Comparison of ENCODE assay signal across 8 cellular contexts in the genomic region with DNA sequence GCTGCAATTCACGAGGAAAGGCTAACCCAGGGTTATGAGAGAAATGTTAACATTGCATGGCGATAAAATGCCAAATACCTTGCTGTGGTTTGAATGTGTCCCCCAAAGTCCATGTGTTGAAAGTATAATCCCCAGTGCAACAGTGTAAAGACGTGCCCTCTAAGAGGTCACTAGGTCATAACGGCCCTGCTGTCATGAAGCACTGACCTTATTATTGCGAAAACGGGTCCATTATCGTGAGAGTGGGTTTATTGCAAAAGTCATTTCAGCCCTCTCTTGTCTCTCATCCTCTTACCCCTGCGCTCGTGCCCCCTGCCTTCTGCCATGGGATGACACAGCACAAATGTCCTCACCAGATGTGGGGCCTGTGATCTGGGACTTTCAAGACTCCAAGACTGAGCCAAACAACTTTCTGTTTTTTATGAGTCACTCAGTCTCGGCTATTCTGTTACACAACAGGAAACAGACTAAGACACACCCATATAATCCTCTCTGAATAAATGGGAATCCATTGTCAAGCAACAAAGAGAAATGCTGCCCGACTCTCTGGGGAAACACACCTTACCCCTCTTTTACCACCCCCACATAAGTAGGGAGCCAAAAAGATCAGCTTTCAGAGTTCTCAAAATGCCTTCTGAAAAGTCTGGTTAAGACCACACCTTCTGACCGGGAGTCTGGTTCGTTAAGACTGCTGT.
A peak's percentile ranks its signal among the peaks of the same experiment; 100 is the strongest.
DNase-seq lines count a peak whose midpoint lies in the region; ATAC-seq and TF ChIP-seq lines count a peak whose summit lies in the region.

No MANE protein-coding gene starts in this region.

- H3K27me3 Mint-ChIP-seq in naive thymus-derived CD4-positive, alpha-beta T cell: peaks cover 0 to 4% (median 0%) of the 10 kb centered on the region in 5 donors

- CTCF ChIA-PET in naive thymus-derived CD4-positive, alpha-beta T cell (lab: Charles Lee): interaction anchor here (0.6 to 1.5 kb wide), 7 partner anchors 9 to 455 kb away, joined by 3 to 6 read pairs (median 4); no protein-coding TSS in a partner anchor

- H3K9me3 ChIP-seq in naive thymus-derived CD4-positive, alpha-beta T cell (ENCODE audit: control insufficient read depth in 2 of 3, low read length in 3 of 3): no peaks in the 10 kb centered on the region
- H3K9me3 ChIP-seq in vagina: no peaks in the 10 kb centered on the region

- no peaks in the 10 kb centered on the region for H3K36me3 ChIP-seq in naive thymus-derived CD4-positive, alpha-beta T cell (ENCODE audit: control insufficient read depth in 2 of 3, insufficient read depth in 3 of 3, low read length in 3 of 3)
- no peaks in the 10 kb centered on the region for H3K36me3 ChIP-seq in vagina

- intact Hi-C loops in naive thymus-derived CD4-positive, alpha-beta T cell (cut with micrococcal nuclease): loop anchor here (1.0 to 10.0 kb wide), 7 partner anchors 8 to 1983 kb away; a partner anchor contains a TSS
- intact Hi-C loops in vagina (cut with DNase I): no loop called here

- H3K27me3 ChIP-seq in naive thymus-derived CD4-positive, alpha-beta T cell (ENCODE audit: control insufficient read depth in 2 of 2, insufficient read depth in 2 of 2, low read length in 2 of 2): no peaks in the 10 kb centered on the region
- no peaks in the 10 kb centered on the region for H3K27me3 ChIP-seq in vagina

- H3K4me3 Mint-ChIP-seq in naive thymus-derived CD4-positive, alpha-beta T cell: peak overlapping the region; percentile 82 to 100 (median 94)

- POLR2A ChIA-PET in naive thymus-derived CD4-positive, alpha-beta T cell (lab: Charles Lee): interaction anchor here (0.6 to 3.3 kb wide), 23 partner anchors 8 to 1507 kb away, joined by 3 to 30 read pairs (median 4); a partner anchor contains a TSS

- ATAC-seq in activated CD4-positive, CD25-positive, alpha-beta regulatory T cell treated with anti-CD3 and anti-CD28 coated beads, Interleukin-2, amount 50 U/mL, for 24 hours: peak; percentile 76 to 81
- peak; percentile 81 for ATAC-seq in naive thymus-derived CD4-positive, alpha-beta T cell

- H3K4me1 Mint-ChIP-seq in naive thymus-derived CD4-positive, alpha-beta T cell: peaks cover 45 to 88% (median 69%) of the 10 kb centered on the region in 7 donors

- peak overlapping the region; percentile 40 for H3K4me3 ChIP-seq in naive thymus-derived CD4-positive, alpha-beta T cell (ENCODE audit: low read length)
- H3K4me3 ChIP-seq in vagina: no peak overlapping the region

- peaks cover 0 to 16% (median 0%) of the 10 kb centered on the region in 11 donors for H3K9me3 Mint-ChIP-seq in naive thymus-derived CD4-positive, alpha-beta T cell

- no peak for TF ChIP-seq POLR2A in vagina (IDR thresholded peaks at IDR 0.05)

- peak overlapping the region; percentile 88 to 100 (median 98) for H3K27ac Mint-ChIP-seq in naive thymus-derived CD4-positive, alpha-beta T cell

- peaks cover 8 to 50% (median 20%) of the 10 kb centered on the region in 5 donors for H3K36me3 Mint-ChIP-seq in naive thymus-derived CD4-positive, alpha-beta T cell

- no peak for TF ChIP-seq CTCF in vagina (IDR thresholded peaks at IDR 0.05)

- DNase-seq in CMK (ENCODE audit: low read depth) (peak; percentile 8), LHCN-M2 (ENCODE audit: low read depth) (peak; percentile 85), vagina (ENCODE audit: extremely low spot score in 2 of 2) (no peak), NCI-H2227 treated with DMSO at 0.1 percent for 48 hours (lab: John Stamatoyannopoulos, UW) (no peak), NCI-H774 (lab: John Stamatoyannopoulos, UW) (no peak)
- DNase-seq in effector CD4-positive, alpha-beta T cell: peak; percentile 59
- peak; percentile 20 to 83 (median 58) for DNase-seq in naive thymus-derived CD4-positive, alpha-beta T cell

- peaks cover 32 to 40% of the 10 kb centered on the region in 2 donors for H3K4me1 ChIP-seq in naive thymus-derived CD4-positive, alpha-beta T cell (ENCODE audit: control insufficient read depth in 2 of 2, insufficient read depth in 2 of 2, low read length in 2 of 2)
- peaks cover 21% of the 10 kb centered on the region for H3K4me1 ChIP-seq in vagina

- H3K27ac ChIP-seq in naive thymus-derived CD4-positive, alpha-beta T cell (ENCODE audit: low read depth, low read length): peak overlapping the region; percentile 80
- peak overlapping the region; percentile 82 for H3K27ac ChIP-seq in vagina

Comparison
In these comparisons a context has a peak if more than half of its experiments do, and no peak if none do; other contexts are left out.
1. DNase-seq: peak in CMK (single experiment), LHCN-M2 (single experiment), effector CD4-positive, alpha-beta T cell (single experiment) and naive thymus-derived CD4-positive, alpha-beta T cell (9 of 9); none in vagina (0 of 2), NCI-H2227 treated with DMSO at 0.1 percent for 48 hours (single experiment) and NCI-H774 (single experiment).